In the genomic region with DNA sequence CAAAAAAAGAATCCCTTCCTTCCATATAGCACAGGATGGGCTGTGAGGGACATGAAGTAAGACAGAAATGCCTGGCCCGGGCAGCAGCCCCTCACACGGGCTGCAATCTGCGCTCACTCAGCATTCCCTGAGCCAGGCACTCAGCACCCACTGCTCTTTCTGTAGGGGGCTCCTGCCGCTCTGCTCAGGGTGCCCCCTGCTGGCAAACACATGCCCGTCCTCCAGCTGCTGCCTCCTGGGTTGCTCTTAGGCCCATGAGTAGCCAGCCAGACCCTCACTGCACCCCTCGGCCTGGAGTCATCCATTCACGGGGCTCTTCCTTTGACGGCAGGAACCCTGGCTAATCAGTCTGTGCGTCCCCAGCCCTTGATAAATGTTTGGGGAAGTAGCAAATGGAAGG, we compare ENCODE assay signal across 9 cellular contexts. TPM values are rescaled to one million over a fixed set of nuclear protein-coding genes. Genes with fewer than 3 reads are reported as not detected.
A peak's percentile ranks its signal among the peaks of the same experiment; 100 is the strongest.
DNase-seq lines count a peak whose midpoint lies in the region; ATAC-seq, FAIRE-seq and TF ChIP-seq lines count a peak whose summit lies in the region.
"Had no signal": no experiment of that assay in that cellular context is flagged by ENCODE, and none has a peak within 500 bp of the region (broad histone marks: within the 10 kb centered on the region; RNA-seq: fewer than 3 reads in every experiment).

No MANE protein-coding gene starts in this region.

- FAIRE-seq in HTR-8/SVneo (lab: Jason Lieb, UNC): no peak
- FAIRE-seq: frontal cortex had no signal

- no peak overlapping the region for H3K27ac ChIP-seq in CD4-positive, alpha-beta T cell (ENCODE audit: low read depth, low read length)

- H3K27ac Mint-ChIP-seq in CD4-positive, alpha-beta T cell: no peak overlapping the region
- H3K27ac Mint-ChIP-seq in activated CD4-positive, alpha-beta memory T cell treated with anti-CD3 and anti-CD28 coated beads for 36 hours: no peak overlapping the region

- POLR2A ChIA-PET in CD4-positive, alpha-beta T cell (lab: Charles Lee): interaction anchor here (0.9 kb wide), 1 partner anchor 26 kb away, joined by 3 read pairs; a partner anchor contains a TSS
- POLR2A ChIA-PET in activated CD4-positive, alpha-beta memory T cell treated with anti-CD3 and anti-CD28 coated beads for 36 hours (lab: Charles Lee): no interaction called here

- H3K4me1 Mint-ChIP-seq in CD4-positive, alpha-beta T cell (ENCODE audit: low read depth): peaks cover 5% of the 10 kb centered on the region
- peaks cover 5% of the 10 kb centered on the region for H3K4me1 Mint-ChIP-seq in activated CD4-positive, alpha-beta memory T cell treated with anti-CD3 and anti-CD28 coated beads for 36 hours (ENCODE audit: low read depth)

- no peak overlapping the region for H3K4me3 ChIP-seq in fibroblast of the aortic adventitia (ENCODE audit: low read depth, low read length)

- intact Hi-C loops in CD4-positive, alpha-beta T cell (cut with DNase I, micrococcal nuclease): no loop called here
- intact Hi-C loops in activated CD4-positive, alpha-beta memory T cell treated with anti-CD3 and anti-CD28 coated beads for 36 hours (cut with micrococcal nuclease): no loop called here

- H3K9me3 ChIP-seq in CD4-positive, alpha-beta T cell (ENCODE audit: control insufficient read depth, low read length): no peaks in the 10 kb centered on the region

- no peaks in the 10 kb centered on the region for H3K27me3 Mint-ChIP-seq in CD4-positive, alpha-beta T cell
- H3K27me3 Mint-ChIP-seq in activated CD4-positive, alpha-beta memory T cell treated with anti-CD3 and anti-CD28 coated beads for 36 hours: no peaks in the 10 kb centered on the region

- peak in 7 of 10 experiments; percentile 14 to 51 (median 31) for DNase-seq in CD4-positive, alpha-beta T cell
- peak; percentile 67 for DNase-seq in HTR-8/SVneo (ENCODE audit: insufficient read length, low spot score)
- DNase-seq in activated CD4-positive, alpha-beta memory T cell treated with anti-CD3 and anti-CD28 coated beads for 36 hours: peak; percentile 46
- DNase-seq in fibroblast of the aortic adventitia (ENCODE audit: low read depth): peak; percentile 25
- DNase-seq in retina: peak; percentile 39
- DNase-seq in T-helper 9 cell: no peak

- no peak overlapping the region for H3K4me3 Mint-ChIP-seq in CD4-positive, alpha-beta T cell
- no peak overlapping the region for H3K4me3 Mint-ChIP-seq in activated CD4-positive, alpha-beta memory T cell treated with anti-CD3 and anti-CD28 coated beads for 36 hours

- peaks cover 75% of the 10 kb centered on the region for H3K36me3 Mint-ChIP-seq in CD4-positive, alpha-beta T cell (ENCODE audit: low read depth)
- H3K36me3 Mint-ChIP-seq in activated CD4-positive, alpha-beta memory T cell treated with anti-CD3 and anti-CD28 coated beads for 36 hours: peaks cover 30% of the 10 kb centered on the region

- no peak for TF ChIP-seq CTCF in CD4-positive, alpha-beta T cell (IDR thresholded peaks at IDR 0.05)
- TF ChIP-seq CTCF in fibroblast of the aortic adventitia (IDR thresholded peaks at IDR 0.05; ENCODE audit: insufficient read depth, low read length): peak; percentile 70

- H3K9me3 Mint-ChIP-seq in CD4-positive, alpha-beta T cell: no peaks in the 10 kb centered on the region
- no peaks in the 10 kb centered on the region for H3K9me3 Mint-ChIP-seq in activated CD4-positive, alpha-beta memory T cell treated with anti-CD3 and anti-CD28 coated beads for 36 hours

- no peaks in the 10 kb centered on the region for H3K27me3 ChIP-seq in CD4-positive, alpha-beta T cell (ENCODE audit: control insufficient read depth, insufficient read depth, low read length)

- ATAC-seq in CD4-positive, alpha-beta T cell (ENCODE audit: poor library complexity): peak; percentile 39
- ATAC-seq in HG03460 (IDR thresholded peaks at IDR 0.05; ENCODE audit: unreplicated experiment) (no peak), HG02610 (IDR thresholded peaks at IDR 0.05; ENCODE audit: unreplicated experiment) (no peak)

- CTCF ChIA-PET in CD4-positive, alpha-beta T cell (lab: Charles Lee): no interaction called here
- CTCF ChIA-PET in activated CD4-positive, alpha-beta memory T cell treated with anti-CD3 and anti-CD28 coated beads for 36 hours (lab: Charles Lee): interaction anchor here (0.6 to 1.1 kb wide), 3 partner anchors 9 to 26 kb away, joined by 3 read pairs; no protein-coding TSS in a partner anchor

RNA-seq across cellular contexts. Expression of a gene that starts 6.9 kb away (rescaled TPM):
- 10 to 100 TPM; 16.1 to 18.0 TPM for total RNA-seq in CD4-positive, alpha-beta T cell
- 10 to 100 TPM; 14.3 to 15.3 TPM for total RNA-seq in activated CD4-positive, alpha-beta memory T cell treated with anti-CD3 and anti-CD28 coated beads for 36 hours
- 12.2 and 42.8 TPM in 2 replicates for total RNA-seq in fibroblast of the aortic adventitia (ENCODE audit: low replicate concordance)

RNA-seq across cellular contexts. Expression of a gene that starts 15.1 kb away (rescaled TPM):
- total RNA-seq in CD4-positive, alpha-beta T cell: 10 to 100 TPM; 43.8 to 45.6 TPM
- 100 to 1,000 TPM; 131 to 143 TPM for total RNA-seq in activated CD4-positive, alpha-beta memory T cell treated with anti-CD3 and anti-CD28 coated beads for 36 hours
- total RNA-seq in fibroblast of the aortic adventitia (ENCODE audit: low replicate concordance): 129 and 222 TPM in 2 replicates

RNA-seq across cellular contexts. Expression of a gene that starts 25.7 kb away (rescaled TPM):
- total RNA-seq in CD4-positive, alpha-beta T cell: 1 to 10 TPM; 1.6 to 2.1 TPM
- 1 to 10 TPM; 4.1 to 4.5 TPM for total RNA-seq in activated CD4-positive, alpha-beta memory T cell treated with anti-CD3 and anti-CD28 coated beads for 36 hours
- not detected in 2 replicates for total RNA-seq in fibroblast of the aortic adventitia (ENCODE audit: low replicate concordance)
- total RNA-seq: frontal cortex had no signal

RNA-seq across cellular contexts. Expression of a gene that starts 47.1 kb away (rescaled TPM):
- 1 to 10 TPM; 2.6 to 2.8 TPM for total RNA-seq in CD4-positive, alpha-beta T cell
- total RNA-seq in activated CD4-positive, alpha-beta memory T cell treated with anti-CD3 and anti-CD28 coated beads for 36 hours: 1 to 10 TPM; 6.1 to 6.7 TPM
- total RNA-seq in fibroblast of the aortic adventitia (ENCODE audit: low replicate concordance): 9.4 and 23.1 TPM in 2 replicates

RNA-seq across cellular contexts. Expression of a gene that starts 50.7 kb away (rescaled TPM):
- total RNA-seq in CD4-positive, alpha-beta T cell: 1 to 10 TPM; 5.0 to 6.6 TPM
- total RNA-seq in activated CD4-positive, alpha-beta memory T cell treated with anti-CD3 and anti-CD28 coated beads for 36 hours: 10 to 100 TPM; 64.4 to 67.0 TPM
- total RNA-seq in fibroblast of the aortic adventitia (ENCODE audit: low replicate concordance): 13.2 and 40.5 TPM in 2 replicates
